ENCODE assay signal across 33 cellular contexts in the genomic region with DNA sequence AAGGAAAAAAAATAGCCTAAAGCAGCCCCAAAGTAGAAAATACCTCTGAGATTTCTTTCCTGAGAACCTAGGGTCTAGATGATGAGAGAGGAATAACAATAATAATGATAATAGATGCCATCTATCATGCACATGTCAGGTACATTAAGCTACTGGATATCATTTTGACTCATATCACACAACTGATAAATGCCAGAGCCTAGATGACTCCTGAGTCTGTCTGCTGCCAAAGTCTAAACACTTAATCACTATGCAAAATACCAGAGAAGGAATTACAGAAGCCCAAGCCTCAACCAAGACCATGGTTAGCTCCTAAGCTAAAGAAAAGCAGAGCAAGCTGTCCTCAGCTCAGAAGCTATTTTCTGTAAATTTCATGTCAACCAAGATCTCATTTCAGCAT.
"Had no signal": no experiment of that assay in that cellular context is flagged by ENCODE, and none has a peak within 500 bp of the region (broad histone marks: within the 10 kb centered on the region; RNA-seq: fewer than 3 reads in every experiment).

No MANE protein-coding gene starts in this region.

- ATAC-seq: activated CD4-positive, alpha-beta T cell treated with anti-CD3 and anti-CD28 coated beads for 36 hours; activated CD8-positive, alpha-beta memory T cell treated with anti-CD3 and anti-CD28 coated beads, Interleukin-2, amount 10 ng/mL, durations not matched to agents 7 days and 5 days; activated CD8-positive, alpha-beta T cell treated with anti-CD3 and anti-CD28 coated beads, Interleukin-2, amount 10 ng/mL, durations not matched to agents 7 days and 5 days; activated naive CD4-positive, alpha-beta T cell treated with anti-CD3 and anti-CD28 coated beads, Interleukin-2, amount 50 U/mL, for 72 hours; body of pancreas; effector memory CD8-positive, alpha-beta T cell; foreskin keratinocyte; gastrocnemius medialis; T-helper 17 cell had no signal

- H3K27ac Mint-ChIP-seq: activated B cell treated with CpG ODN at 0.5 μM for 24 hours; activated CD4-positive, alpha-beta memory T cell treated with anti-CD3 and anti-CD28 coated beads for 36 hours; activated CD4-positive, alpha-beta T cell treated with anti-CD3 and anti-CD28 coated beads for 36 hours; activated CD4-positive, alpha-beta T cell treated with anti-CD3 and anti-CD28 coated beads, Interleukin-2, amount 10 ng/mL, durations not matched to agents 24 days and 14 days; activated CD8-positive, alpha-beta memory T cell treated with anti-CD3 and anti-CD28 coated beads, Interleukin-2, amount 10 ng/mL, durations not matched to agents 7 days and 5 days; activated CD8-positive, alpha-beta T cell treated with anti-CD3 and anti-CD28 coated beads, Interleukin-2, amount 10 ng/mL, durations not matched to agents 7 days and 5 days; activated naive CD4-positive, alpha-beta T cell treated with anti-CD3 and anti-CD28 coated beads, Interleukin-2, amount 10 ng/mL, durations not matched to agents 7 days and 5 days; activated naive CD4-positive, alpha-beta T cell treated with anti-CD3 and anti-CD28 coated beads, Interleukin-2, amount 50 U/mL, for 72 hours; activated naive CD8-positive, alpha-beta T cell treated with anti-CD3 and anti-CD28 coated beads, Interleukin-2, amount 10 ng/mL, durations not matched to agents 7 days and 5 days; activated T-helper 1 cell treated with anti-CD3 and anti-CD28 coated beads, Interleukin-12 subunit alpha, Interleukin-12 subunit beta, Interleukin-2, Interleukin-4 antibody, amounts not matched to agents 30 ng/mL and 10 ng/mL and 1 ng/mL, durations not matched to agents 14 hours and 24 hours and 36 hours; activated T-helper 2 cell treated with anti-CD3 and anti-CD28 coated beads, Interferon-gamma antibody, Interleukin-2, Interleukin-4, amounts not matched to agents 10 μg/mL and 5 μg/mL and 100 μg/mL, durations not matched to agents 14 hours and 24 hours and 36 hours; effector memory CD8-positive, alpha-beta T cell; T-helper 17 cell; T-helper 2 cell treated with Interferon-gamma antibody and Interleukin-4, amounts not matched to agents 5 μg/mL and 100 μg/mL, for 36 hours had no signal

- H3K4me1 Mint-ChIP-seq: activated B cell treated with CpG ODN at 0.5 μM for 24 hours; activated CD4-positive, alpha-beta T cell treated with anti-CD3 and anti-CD28 coated beads for 36 hours; activated CD4-positive, alpha-beta T cell treated with anti-CD3 and anti-CD28 coated beads, Interleukin-2, amount 10 ng/mL, durations not matched to agents 24 days and 14 days; activated CD8-positive, alpha-beta memory T cell treated with anti-CD3 and anti-CD28 coated beads, Interleukin-2, amount 10 ng/mL, durations not matched to agents 7 days and 5 days; activated naive CD4-positive, alpha-beta T cell treated with anti-CD3 and anti-CD28 coated beads, Interleukin-2, amount 10 ng/mL, durations not matched to agents 7 days and 5 days; activated naive CD8-positive, alpha-beta T cell treated with anti-CD3 and anti-CD28 coated beads, Interleukin-2, amount 10 ng/mL, durations not matched to agents 7 days and 5 days; T-helper 17 cell had no signal

- H3K4me3 Mint-ChIP-seq: activated B cell treated with CpG ODN at 0.5 μM for 24 hours; activated CD4-positive, alpha-beta memory T cell treated with anti-CD3 and anti-CD28 coated beads for 36 hours; activated CD4-positive, alpha-beta T cell treated with anti-CD3 and anti-CD28 coated beads for 36 hours; activated CD4-positive, alpha-beta T cell treated with anti-CD3 and anti-CD28 coated beads, Interleukin-2, amount 10 ng/mL, durations not matched to agents 24 days and 14 days; activated CD8-positive, alpha-beta memory T cell treated with anti-CD3 and anti-CD28 coated beads, Interleukin-2, amount 10 ng/mL, durations not matched to agents 7 days and 5 days; activated CD8-positive, alpha-beta T cell treated with anti-CD3 and anti-CD28 coated beads, Interleukin-2, amount 10 ng/mL, durations not matched to agents 7 days and 5 days; activated naive CD4-positive, alpha-beta T cell treated with anti-CD3 and anti-CD28 coated beads, Interleukin-2, amount 10 ng/mL, durations not matched to agents 7 days and 5 days; activated naive CD8-positive, alpha-beta T cell treated with anti-CD3 and anti-CD28 coated beads, Interleukin-2, amount 10 ng/mL, durations not matched to agents 7 days and 5 days; activated T-helper 1 cell treated with anti-CD3 and anti-CD28 coated beads, Interleukin-12 subunit alpha, Interleukin-12 subunit beta, Interleukin-2, Interleukin-4 antibody, amounts not matched to agents 30 ng/mL and 10 ng/mL and 1 ng/mL, durations not matched to agents 14 hours and 24 hours and 36 hours; effector memory CD8-positive, alpha-beta T cell; T-helper 17 cell; T-helper 2 cell treated with Interferon-gamma antibody and Interleukin-4, amounts not matched to agents 5 μg/mL and 100 μg/mL, for 36 hours had no signal

- DNase-seq: activated B cell treated with CpG ODN at 0.5 μM for 24 hours; activated CD4-positive, alpha-beta memory T cell treated with anti-CD3 and anti-CD28 coated beads for 36 hours; activated CD4-positive, alpha-beta T cell treated with anti-CD3 and anti-CD28 coated beads for 36 hours; activated CD4-positive, alpha-beta T cell treated with anti-CD3 and anti-CD28 coated beads, Interleukin-2, amount 10 ng/mL, durations not matched to agents 24 days and 14 days; activated CD4-positive, CD25-positive, alpha-beta regulatory T cell treated with anti-CD3 and anti-CD28 coated beads, Interleukin-2, amount 50 U/mL, for 72 hours; activated CD8-positive, alpha-beta memory T cell treated with anti-CD3 and anti-CD28 coated beads, Interleukin-2, amount 10 ng/mL, durations not matched to agents 7 days and 5 days; activated CD8-positive, alpha-beta memory T cell treated with anti-CD3 and anti-CD28 coated beads, Interleukin-2, amount 50 U/mL, for 4 hours; activated CD8-positive, alpha-beta T cell treated with anti-CD3 and anti-CD28 coated beads, Interleukin-2, amount 10 ng/mL, durations not matched to agents 7 days and 5 days; activated effector memory CD4-positive, alpha-beta T cell treated with anti-CD3 and anti-CD28 coated beads, Interleukin-2, amount 50 U/mL, for 16 hours; activated naive CD4-positive, alpha-beta T cell treated with anti-CD3 and anti-CD28 coated beads, Interleukin-2, amount 10 ng/mL, durations not matched to agents 7 days and 5 days; activated naive CD8-positive, alpha-beta T cell treated with anti-CD3 and anti-CD28 coated beads, Interleukin-2, amount 10 ng/mL, durations not matched to agents 7 days and 5 days; activated T-cell treated with anti-CD3 and anti-CD28 coated beads, Interleukin-2, amount 50 U/mL, for 1 hour; activated T-cell treated with anti-CD3 and anti-CD28 coated beads, Interleukin-2, amount 50 U/mL, for 48 hours; amniotic stem cell; anterior cingulate cortex; body of pancreas; caudate nucleus; cortex of kidney; dermis blood vessel endothelial cell; effector CD4-positive, alpha-beta T cell; effector memory CD8-positive, alpha-beta T cell; erythroblast; foreskin keratinocyte; gastrocnemius medialis; glutamatergic neuron; T-helper 1 cell; T-helper 17 cell; T1000; WERI-Rb-1 had no signal

- H3K36me3 Mint-ChIP-seq: activated CD4-positive, alpha-beta memory T cell treated with anti-CD3 and anti-CD28 coated beads for 36 hours; activated CD8-positive, alpha-beta memory T cell treated with anti-CD3 and anti-CD28 coated beads, Interleukin-2, amount 10 ng/mL, durations not matched to agents 7 days and 5 days; activated naive CD4-positive, alpha-beta T cell treated with anti-CD3 and anti-CD28 coated beads, Interleukin-2, amount 10 ng/mL, durations not matched to agents 7 days and 5 days; activated naive CD4-positive, alpha-beta T cell treated with anti-CD3 and anti-CD28 coated beads, Interleukin-2, amount 50 U/mL, for 72 hours; activated naive CD8-positive, alpha-beta T cell treated with anti-CD3 and anti-CD28 coated beads, Interleukin-2, amount 10 ng/mL, durations not matched to agents 7 days and 5 days had no signal

- H3K9me3 Mint-ChIP-seq: activated CD4-positive, alpha-beta T cell treated with anti-CD3 and anti-CD28 coated beads, Interleukin-2, amount 10 ng/mL, durations not matched to agents 24 days and 14 days; activated T-helper 2 cell treated with anti-CD3 and anti-CD28 coated beads, Interferon-gamma antibody, Interleukin-2, Interleukin-4, amounts not matched to agents 10 μg/mL and 5 μg/mL and 100 μg/mL, durations not matched to agents 14 hours and 24 hours and 36 hours; T-helper 2 cell treated with Interferon-gamma antibody and Interleukin-4, amounts not matched to agents 5 μg/mL and 100 μg/mL, for 36 hours had no signal

- H3K27me3 Mint-ChIP-seq: activated B cell treated with CpG ODN at 0.5 μM for 24 hours; activated CD4-positive, alpha-beta memory T cell treated with anti-CD3 and anti-CD28 coated beads for 36 hours; activated CD4-positive, alpha-beta T cell treated with anti-CD3 and anti-CD28 coated beads for 36 hours; activated CD4-positive, alpha-beta T cell treated with anti-CD3 and anti-CD28 coated beads, Interleukin-2, amount 10 ng/mL, durations not matched to agents 24 days and 14 days; activated CD8-positive, alpha-beta memory T cell treated with anti-CD3 and anti-CD28 coated beads, Interleukin-2, amount 10 ng/mL, durations not matched to agents 7 days and 5 days; activated naive CD4-positive, alpha-beta T cell treated with anti-CD3 and anti-CD28 coated beads, Interleukin-2, amount 10 ng/mL, durations not matched to agents 7 days and 5 days; activated naive CD8-positive, alpha-beta T cell treated with anti-CD3 and anti-CD28 coated beads, Interleukin-2, amount 10 ng/mL, durations not matched to agents 7 days and 5 days; T-helper 17 cell had no signal
